Comparison of ENCODE assay signal across 29 cellular contexts in the genomic region with DNA sequence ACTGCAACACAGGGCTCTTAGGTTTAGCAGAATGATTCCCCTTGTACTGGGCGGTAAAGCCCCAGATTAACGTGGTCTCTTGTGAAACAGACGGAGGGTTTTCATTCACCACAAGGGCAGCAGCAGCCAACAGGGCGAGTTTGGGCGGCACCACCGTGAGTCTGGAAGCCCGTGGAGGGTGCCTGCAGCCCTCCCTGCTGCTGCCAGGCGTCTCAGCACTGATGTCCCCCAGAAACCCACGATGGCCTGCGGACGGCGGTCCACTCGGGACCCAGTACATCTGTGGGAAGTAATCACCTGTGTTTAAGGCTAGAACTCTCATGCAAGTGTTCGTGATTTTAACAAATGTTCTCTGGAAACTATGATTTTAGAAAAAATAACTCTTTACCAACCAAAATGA.
"Had no signal": no experiment of that assay in that cellular context is flagged by ENCODE, and none has a peak within 500 bp of the region (broad histone marks: within the 10 kb centered on the region; RNA-seq: fewer than 3 reads in every experiment).

No MANE protein-coding gene starts in this region.

- ATAC-seq: stimulated activated effector memory CD8-positive, alpha-beta T cell treated with anti-CD3 and anti-CD28 coated beads, Interleukin-12 subunit alpha, Interleukin-12 subunit beta, amount 100 ng/mL, for 72 hours; stimulated activated memory B cell treated with anti-CD40 and anti-IgM and Interleukin-4, amounts not matched to agents 10 μg/mL and 1 μg/mL and 100 μg/mL, for 72 hours; stimulated activated naive B cell treated with anti-CD40 and anti-IgM and Interleukin-4, amounts not matched to agents 10 μg/mL and 1 μg/mL and 100 μg/mL, for 72 hours; stimulated activated naive CD8-positive, alpha-beta T cell treated with anti-CD3 and anti-CD28 coated beads, Interleukin-15, amount 100 ng/mL, for 72 hours; stimulated activated naive CD8-positive, alpha-beta T cell treated with anti-CD3 and anti-CD28 coated beads, Interleukin-15, Interleukin-2, amounts not matched to agents 100 U/mL and 50 U/mL, for 24 hours; upper lobe of right lung had no signal

- H3K4me1 ChIP-seq: testis, thyroid gland, tibial nerve, transverse colon, upper lobe of left lung, upper lobe of right lung, uterus, vagina had no signal

- H3K27me3 ChIP-seq: testis, thyroid gland, tibial nerve, transverse colon, upper lobe of left lung, upper lobe of right lung, uterus, vagina had no signal

- H3K4me3 ChIP-seq: stomach, suprapubic skin, testis, thoracic aorta, thyroid gland, tibial artery, tibial nerve, transverse colon, upper lobe of left lung, upper lobe of right lung, uterus, vagina had no signal

- H3K36me3 Mint-ChIP-seq: stimulated activated effector memory CD8-positive, alpha-beta T cell treated with anti-CD3 and anti-CD28 coated beads, Interleukin-12 subunit alpha, Interleukin-12 subunit beta, amount 100 ng/mL, for 72 hours; stimulated activated memory B cell treated with anti-CD40 and anti-IgM and Interleukin-4, amounts not matched to agents 10 μg/mL and 1 μg/mL and 100 μg/mL, for 72 hours; stimulated activated naive B cell treated with anti-CD40 and anti-IgM and Interleukin-4, amounts not matched to agents 10 μg/mL and 1 μg/mL and 100 μg/mL, for 72 hours; type B pancreatic cell had no signal

- H3K27ac Mint-ChIP-seq: stimulated activated effector memory CD8-positive, alpha-beta T cell treated with anti-CD3 and anti-CD28 coated beads, Interleukin-12 subunit alpha, Interleukin-12 subunit beta, amount 100 ng/mL, for 72 hours; stimulated activated memory B cell treated with anti-CD40 and anti-IgM and Interleukin-4, amounts not matched to agents 10 μg/mL and 1 μg/mL and 100 μg/mL, for 72 hours; stimulated activated naive B cell treated with anti-CD40 and anti-IgM and Interleukin-4, amounts not matched to agents 10 μg/mL and 1 μg/mL and 100 μg/mL, for 72 hours; stimulated activated naive CD8-positive, alpha-beta T cell treated with anti-CD3 and anti-CD28 coated beads, Interleukin-15, amount 100 ng/mL, for 72 hours; stimulated activated naive CD8-positive, alpha-beta T cell treated with anti-CD3 and anti-CD28 coated beads, Interleukin-15, Interleukin-2, amounts not matched to agents 100 ng/mL and 50 ng/mL, for 24 hours; type B pancreatic cell had no signal

- H3K4me3 Mint-ChIP-seq: stimulated activated effector memory CD8-positive, alpha-beta T cell treated with anti-CD3 and anti-CD28 coated beads, Interleukin-12 subunit alpha, Interleukin-12 subunit beta, amount 100 ng/mL, for 72 hours; stimulated activated memory B cell treated with anti-CD40 and anti-IgM and Interleukin-4, amounts not matched to agents 10 μg/mL and 1 μg/mL and 100 μg/mL, for 72 hours; stimulated activated naive B cell treated with anti-CD40 and anti-IgM and Interleukin-4, amounts not matched to agents 10 μg/mL and 1 μg/mL and 100 μg/mL, for 72 hours; stimulated activated naive CD8-positive, alpha-beta T cell treated with anti-CD3 and anti-CD28 coated beads, Interleukin-15, amount 100 ng/mL, for 72 hours; stimulated activated naive CD8-positive, alpha-beta T cell treated with anti-CD3 and anti-CD28 coated beads, Interleukin-15, Interleukin-2, amounts not matched to agents 100 ng/mL and 50 ng/mL, for 24 hours; type B pancreatic cell had no signal

- H3K27me3 Mint-ChIP-seq: stimulated activated memory B cell treated with anti-CD40 and anti-IgM and Interleukin-4, amounts not matched to agents 10 μg/mL and 1 μg/mL and 100 μg/mL, for 72 hours; stimulated activated naive B cell treated with anti-CD40 and anti-IgM and Interleukin-4, amounts not matched to agents 10 μg/mL and 1 μg/mL and 100 μg/mL, for 72 hours; stimulated activated naive CD8-positive, alpha-beta T cell treated with anti-CD3 and anti-CD28 coated beads, Interleukin-15, amount 100 ng/mL, for 72 hours; stimulated activated naive CD8-positive, alpha-beta T cell treated with anti-CD3 and anti-CD28 coated beads, Interleukin-15, Interleukin-2, amounts not matched to agents 100 ng/mL and 50 ng/mL, for 24 hours had no signal

- H3K4me1 Mint-ChIP-seq: stimulated activated effector memory CD8-positive, alpha-beta T cell treated with anti-CD3 and anti-CD28 coated beads, Interleukin-12 subunit alpha, Interleukin-12 subunit beta, amount 100 ng/mL, for 72 hours; stimulated activated memory B cell treated with anti-CD40 and anti-IgM and Interleukin-4, amounts not matched to agents 10 μg/mL and 1 μg/mL and 100 μg/mL, for 72 hours; stimulated activated naive B cell treated with anti-CD40 and anti-IgM and Interleukin-4, amounts not matched to agents 10 μg/mL and 1 μg/mL and 100 μg/mL, for 72 hours; stimulated activated naive CD8-positive, alpha-beta T cell treated with anti-CD3 and anti-CD28 coated beads, Interleukin-15, amount 100 ng/mL, for 72 hours had no signal

- FAIRE-seq: urothelium cell line had no signal

- H3K9me3 Mint-ChIP-seq: stimulated activated naive CD8-positive, alpha-beta T cell treated with anti-CD3 and anti-CD28 coated beads, Interleukin-15, amount 100 ng/mL, for 72 hours; type B pancreatic cell had no signal

- DNase-seq: stimulated activated CD4-positive, alpha-beta T cell treated with anti-CD3 and anti-CD28 coated beads, Interleukin-2, amount 100 ng/mL, for 48 hours; stimulated activated CD4-positive, alpha-beta T cell treated with anti-CD3 and anti-CD28 coated beads, Interleukin-4, amount 100 ng/mL, for 1 hour; stimulated activated CD4-positive, alpha-beta T cell treated with anti-CD3 and anti-CD28 coated beads, Interleukin-4, amount 100 ng/mL, for 24 hours; stimulated activated CD4-positive, alpha-beta T cell treated with anti-CD3 and anti-CD28 coated beads, Interleukin-4, amount 100 ng/mL, for 4 hours; stimulated activated CD8-positive, alpha-beta memory T cell treated with anti-CD3 and anti-CD28 coated beads, Interleukin-4, amount 100 ng/mL, for 48 hours; stimulated activated naive B cell treated with anti-CD40 and anti-IgM and Interleukin-4, amounts not matched to agents 10 μg/mL and 1 μg/mL and 100 μg/mL, for 72 hours; stimulated activated naive CD4-positive, alpha-beta T cell; stimulated activated naive CD4-positive, alpha-beta T cell treated with Interleukin-2 at 50 U/mL for 16 hours; stimulated activated naive CD8-positive, alpha-beta T cell treated with anti-CD3 and anti-CD28 coated beads, Interleukin-15, amount 100 ng/mL, for 72 hours; stimulated activated naive CD8-positive, alpha-beta T cell treated with anti-CD3 and anti-CD28 coated beads, Interleukin-15, Interleukin-2, amounts not matched to agents 100 U/mL and 50 U/mL, for 24 hours; stomach; substantia nigra; testis; thyroid gland; tibial artery; transverse colon; trophoblast cell; upper lobe of left lung; upper lobe of right lung; uterus had no signal

- H3K27ac ChIP-seq: stomach, suprapubic skin, testis, thoracic aorta, thyroid gland, tibial artery, tibial nerve, transverse colon, upper lobe of left lung, upper lobe of right lung, uterus, vagina had no signal

- H3K36me3 ChIP-seq: stomach, suprapubic skin, thoracic aorta, thyroid gland, tibial artery, tibial nerve, transverse colon, upper lobe of left lung, upper lobe of right lung, uterus, vagina had no signal

- H3K9me3 ChIP-seq: stomach, suprapubic skin, testis, thoracic aorta, thyroid gland, tibial artery, tibial nerve, transverse colon, upper lobe of left lung, upper lobe of right lung, uterus, vagina had no signal
